Comparison of ENCODE assay signal across 8 cellular contexts in genomic region chrX:22666441-22666840, GRCh38.
DNase-seq lines count a peak whose midpoint lies in the region; ATAC-seq and TF ChIP-seq lines count a peak whose summit lies in the region.
"Had no signal": no experiment of that assay in that cellular context is flagged by ENCODE, and none has a peak within 500 bp of the region (broad histone marks: within the 10 kb centered on the region; RNA-seq: fewer than 3 reads in every experiment).

No MANE protein-coding gene starts in this region.

- ATAC-seq in naive B cell (ENCODE audit: low read depth in 2 of 2), result peak; percentile 37 to 60
- ATAC-seq: psoas muscle had no signal

- H3K27ac Mint-ChIP-seq in naive B cell (peak overlapping the region in 1 of 6 donors; percentile 3), mesothelial cell of epicardium (no peak overlapping the region)
- H3K27ac Mint-ChIP-seq in T-helper 2 cell treated with Interferon-gamma antibody and Interleukin-4, amounts not matched to agents 5 μg/mL and 100 μg/mL, for 36 hours, result no peak overlapping the region
- no peak overlapping the region for H3K27ac Mint-ChIP-seq in activated CD4-positive, alpha-beta T cell treated with anti-CD3 and anti-CD28 coated beads, Interleukin-2, amount 10 ng/mL, durations not matched to agents 24 days and 14 days

- H3K9me3 Mint-ChIP-seq in naive B cell (peaks cover 0 to 8% (median 4%) of the 10 kb centered on the region in 7 donors), mesothelial cell of epicardium (peaks cover 43% of the 10 kb centered on the region)
- no peaks in the 10 kb centered on the region for H3K9me3 Mint-ChIP-seq in T-helper 2 cell treated with Interferon-gamma antibody and Interleukin-4, amounts not matched to agents 5 μg/mL and 100 μg/mL, for 36 hours
- H3K9me3 Mint-ChIP-seq in activated CD4-positive, alpha-beta T cell treated with anti-CD3 and anti-CD28 coated beads, Interleukin-2, amount 10 ng/mL, durations not matched to agents 24 days and 14 days, result no peaks in the 10 kb centered on the region

- peaks cover 0 to 6% (median 0%) of the 10 kb centered on the region in 3 donors for H3K4me1 Mint-ChIP-seq in naive B cell
- H3K4me1 Mint-ChIP-seq in T-helper 2 cell treated with Interferon-gamma antibody and Interleukin-4, amounts not matched to agents 5 μg/mL and 100 μg/mL, for 36 hours (ENCODE audit: low read depth), result no peaks in the 10 kb centered on the region
- H3K4me1 Mint-ChIP-seq in mesothelial cell of epicardium, result no peaks in the 10 kb centered on the region
- H3K4me1 Mint-ChIP-seq in activated CD4-positive, alpha-beta T cell treated with anti-CD3 and anti-CD28 coated beads, Interleukin-2, amount 10 ng/mL, durations not matched to agents 24 days and 14 days, result no peaks in the 10 kb centered on the region

- H3K4me3 Mint-ChIP-seq in naive B cell, result peak overlapping the region in 1 of 8 donors; percentile 8
- no peak overlapping the region for H3K4me3 Mint-ChIP-seq in T-helper 2 cell treated with Interferon-gamma antibody and Interleukin-4, amounts not matched to agents 5 μg/mL and 100 μg/mL, for 36 hours
- H3K4me3 Mint-ChIP-seq in mesothelial cell of epicardium, result no peak overlapping the region
- no peak overlapping the region for H3K4me3 Mint-ChIP-seq in activated CD4-positive, alpha-beta T cell treated with anti-CD3 and anti-CD28 coated beads, Interleukin-2, amount 10 ng/mL, durations not matched to agents 24 days and 14 days

- H3K36me3 Mint-ChIP-seq in naive B cell (no peaks in the 10 kb centered on the region), mesothelial cell of epicardium (no peaks in the 10 kb centered on the region)
- H3K36me3 Mint-ChIP-seq in T-helper 2 cell treated with Interferon-gamma antibody and Interleukin-4, amounts not matched to agents 5 μg/mL and 100 μg/mL, for 36 hours (ENCODE audit: low read depth), result no peaks in the 10 kb centered on the region
- H3K36me3 Mint-ChIP-seq in activated CD4-positive, alpha-beta T cell treated with anti-CD3 and anti-CD28 coated beads, Interleukin-2, amount 10 ng/mL, durations not matched to agents 24 days and 14 days (ENCODE audit: low read depth), result no peaks in the 10 kb centered on the region

- intact Hi-C loops in activated CD4-positive, alpha-beta T cell treated with anti-CD3 and anti-CD28 coated beads, Interleukin-2, amount 10 ng/mL, durations not matched to agents 24 days and 14 days (cut with micrococcal nuclease), result no loop called here

- DNase-seq in GM10266 (ENCODE audit: extremely low spot score) (peak; percentile 2), HT1080 (ENCODE audit: low read depth) (peak; percentile 5), amygdala (lab: John Stamatoyannopoulos, UW) (peak in 33 of 56 donors; percentile 0 to 76 (median 16)), naive B cell (peak; percentile 15), mesothelial cell of epicardium (ENCODE audit: low spot score in 2 of 2, unreplicated experiment in 2 of 2) (no peak)
- DNase-seq in T-helper 2 cell treated with Interferon-gamma antibody and Interleukin-4, amounts not matched to agents 5 μg/mL and 100 μg/mL, for 36 hours (ENCODE audit: low spot score), result no peak
- no peak for DNase-seq in activated CD4-positive, alpha-beta T cell treated with anti-CD3 and anti-CD28 coated beads, Interleukin-2, amount 10 ng/mL, durations not matched to agents 24 days and 14 days
- DNase-seq: psoas muscle had no signal

- H3K27me3 Mint-ChIP-seq in naive B cell, result no peaks in the 10 kb centered on the region
- no peaks in the 10 kb centered on the region for H3K27me3 Mint-ChIP-seq in T-helper 2 cell treated with Interferon-gamma antibody and Interleukin-4, amounts not matched to agents 5 μg/mL and 100 μg/mL, for 36 hours (ENCODE audit: low read depth)
- no peaks in the 10 kb centered on the region for H3K27me3 Mint-ChIP-seq in mesothelial cell of epicardium (ENCODE audit: low read depth)
- no peaks in the 10 kb centered on the region for H3K27me3 Mint-ChIP-seq in activated CD4-positive, alpha-beta T cell treated with anti-CD3 and anti-CD28 coated beads, Interleukin-2, amount 10 ng/mL, durations not matched to agents 24 days and 14 days

- TF ChIP-seq CTCF in GM10266 (IDR thresholded peaks at IDR 0.05; ENCODE audit: control insufficient read depth, insufficient read depth, low read depth, missing control alignments) (no peak), mesothelial cell of epicardium (IDR thresholded peaks at IDR 0.05; ENCODE audit: unreplicated experiment) (no peak)

Comparison
In these comparisons a context has a peak if more than half of its experiments do, and no peak if none do; other contexts are left out.
1. DNase-seq: peak in GM10266 (single experiment), HT1080 (single experiment), amygdala (33 of 56) and naive B cell (single experiment); none in T-helper 2 cell treated with Interferon-gamma antibody and Interleukin-4, amounts not matched to agents 5 μg/mL and 100 μg/mL, for 36 hours (single experiment), mesothelial cell of epicardium (0 of 2) and activated CD4-positive, alpha-beta T cell treated with anti-CD3 and anti-CD28 coated beads, Interleukin-2, amount 10 ng/mL, durations not matched to agents 24 days and 14 days (single experiment).